Comparison of ENCODE assay signal across 1 cellular context in genomic region chr9:124558777-124559470, GRCh38.
TF ChIP-seq lines count a peak whose summit lies in the region.

No MANE protein-coding gene starts in this region.

TF ChIP-seq in K562, 482 proteins besides CTCF, POLR2A, EP300 and RAD21 (continued from another document and continues in another):
- TF ChIP-seq, protein P1, sequence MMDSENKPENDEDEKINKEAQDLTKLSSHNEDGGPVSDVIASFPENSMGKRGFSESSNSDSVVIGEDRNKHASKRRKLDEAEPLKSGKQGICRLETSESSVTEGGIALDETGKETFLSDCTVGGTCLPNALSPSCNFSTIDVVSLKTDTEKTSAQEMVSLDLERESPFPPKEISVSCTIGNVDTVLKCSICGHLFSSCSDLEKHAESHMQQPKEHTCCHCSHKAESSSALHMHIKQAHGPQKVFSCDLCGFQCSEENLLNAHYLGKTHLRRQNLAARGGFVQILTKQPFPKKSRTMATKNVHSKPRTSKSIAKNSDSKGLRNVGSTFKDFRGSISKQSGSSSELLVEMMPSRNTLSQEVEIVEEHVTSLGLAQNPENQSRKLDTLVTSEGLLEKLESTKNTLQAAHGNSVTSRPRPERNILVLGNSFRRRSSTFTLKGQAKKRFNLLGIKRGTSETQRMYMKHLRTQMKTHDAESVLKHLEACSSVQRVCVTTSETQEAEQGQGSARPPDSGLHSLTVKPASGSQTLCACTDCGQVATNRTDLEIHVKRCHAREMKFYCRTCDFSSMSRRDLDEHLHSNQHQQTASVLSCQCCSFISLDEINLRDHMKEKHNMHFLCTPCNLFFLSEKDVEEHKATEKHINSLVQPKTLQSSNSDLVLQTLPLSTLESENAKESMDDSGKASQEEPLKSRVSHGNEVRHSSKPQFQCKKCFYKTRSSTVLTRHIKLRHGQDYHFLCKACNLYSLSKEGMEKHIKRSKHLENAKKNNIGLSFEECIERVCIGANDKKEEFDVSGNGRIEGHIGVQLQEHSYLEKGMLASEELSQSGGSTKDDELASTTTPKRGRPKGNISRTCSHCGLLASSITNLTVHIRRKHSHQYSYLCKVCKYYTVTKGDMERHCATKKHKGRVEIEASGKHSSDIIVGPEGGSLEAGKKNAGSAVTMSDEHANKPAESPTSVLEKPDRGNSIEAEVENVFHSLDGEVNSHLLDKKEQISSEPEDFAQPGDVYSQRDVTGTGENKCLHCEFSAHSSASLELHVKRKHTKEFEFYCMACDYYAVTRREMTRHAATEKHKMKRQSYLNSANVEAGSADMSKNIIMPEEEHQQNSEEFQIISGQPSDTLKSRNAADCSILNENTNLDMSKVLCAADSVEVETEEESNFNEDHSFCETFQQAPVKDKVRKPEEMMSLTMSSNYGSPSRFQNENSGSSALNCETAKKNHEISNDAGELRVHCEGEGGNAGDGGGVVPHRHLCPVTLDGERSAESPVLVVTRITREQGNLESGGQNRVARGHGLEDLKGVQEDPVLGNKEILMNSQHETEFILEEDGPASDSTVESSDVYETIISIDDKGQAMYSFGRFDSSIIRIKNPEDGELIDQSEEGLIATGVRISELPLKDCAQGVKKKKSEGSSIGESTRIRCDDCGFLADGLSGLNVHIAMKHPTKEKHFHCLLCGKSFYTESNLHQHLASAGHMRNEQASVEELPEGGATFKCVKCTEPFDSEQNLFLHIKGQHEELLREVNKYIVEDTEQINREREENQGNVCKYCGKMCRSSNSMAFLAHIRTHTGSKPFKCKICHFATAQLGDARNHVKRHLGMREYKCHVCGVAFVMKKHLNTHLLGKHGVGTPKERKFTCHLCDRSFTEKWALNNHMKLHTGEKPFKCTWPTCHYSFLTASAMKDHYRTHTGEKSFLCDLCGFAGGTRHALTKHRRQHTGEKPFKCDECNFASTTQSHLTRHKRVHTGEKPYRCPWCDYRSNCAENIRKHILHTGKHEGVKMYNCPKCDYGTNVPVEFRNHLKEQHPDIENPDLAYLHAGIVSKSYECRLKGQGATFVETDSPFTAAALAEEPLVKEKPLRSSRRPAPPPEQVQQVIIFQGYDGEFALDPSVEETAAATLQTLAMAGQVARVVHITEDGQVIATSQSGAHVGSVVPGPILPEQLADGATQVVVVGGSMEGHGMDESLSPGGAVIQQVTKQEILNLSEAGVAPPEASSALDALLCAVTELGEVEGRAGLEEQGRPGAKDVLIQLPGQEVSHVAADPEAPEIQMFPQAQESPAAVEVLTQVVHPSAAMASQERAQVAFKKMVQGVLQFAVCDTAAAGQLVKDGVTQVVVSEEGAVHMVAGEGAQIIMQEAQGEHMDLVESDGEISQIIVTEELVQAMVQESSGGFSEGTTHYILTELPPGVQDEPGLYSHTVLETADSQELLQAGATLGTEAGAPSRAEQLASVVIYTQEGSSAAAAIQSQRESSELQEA (IDR thresholded peaks at IDR 0.05; ENCODE audit: low read depth), result no peak
- TF ChIP-seq FOS (IDR thresholded peaks at IDR 0.05; ENCODE audit: extremely low read depth, insufficient read length), result no peak
- no peak for TF ChIP-seq CHD1 (IDR thresholded peaks at IDR 0.05; ENCODE audit: low read length)
- no peak for TF ChIP-seq RBM34 (IDR thresholded peaks at IDR 0.05; ENCODE audit: borderline replicate concordance, insufficient read depth, low read length)
- TF ChIP-seq KDM5B (IDR thresholded peaks at IDR 0.05; ENCODE audit: insufficient replicate concordance, low read depth, low read length), result no peak
- TF ChIP-seq SMARCE1 (IDR thresholded peaks at IDR 0.05), result peak; percentile 79; the same call in 1 of the 2 replicates
- TF ChIP-seq LEF1 (IDR thresholded peaks at IDR 0.05), result no peak
- 0 out of 4 replicates have a peak, but pooled peaks of 1 of the 2 experiments have one; percentile 32 for TF ChIP-seq ZMIZ1 (IDR thresholded peaks at IDR 0.05; ENCODE audit: low read depth in 2 of 2, low read length in 2 of 2)
- no peak for TF ChIP-seq COPS2 (conservative IDR thresholded peaks at IDR 0.05)
- peak; percentile 13; the same call in 1 of the 2 replicates for TF ChIP-seq JUND (IDR thresholded peaks at IDR 0.05; ENCODE audit: borderline replicate concordance, low read depth, low read length)
- TF ChIP-seq JUND (tag; IDR thresholded peaks at IDR 0.05; ENCODE audit: borderline replicate concordance, low read depth, low read length), result peak; percentile 28; the same call in 1 of the 3 replicates
- no peak for TF ChIP-seq STAG1 (CRISPR knock-in tag; IDR thresholded peaks at IDR 0.05; ENCODE audit: borderline replicate concordance)
- TF ChIP-seq POLR3A (IDR thresholded peaks at IDR 0.05; ENCODE audit: borderline replicate concordance, extremely low read depth, insufficient read depth, insufficient read length), result no peak
- no peak for TF ChIP-seq CHD7 (IDR thresholded peaks at IDR 0.05; ENCODE audit: low read depth, low read length)
- no peak for TF ChIP-seq ZNF175 (CRISPR knock-in tag; IDR thresholded peaks at IDR 0.05; ENCODE audit: low read depth)
- TF ChIP-seq ZBTB17 (CRISPR knock-in tag; IDR thresholded peaks at IDR 0.05), result no peak
- TF ChIP-seq ZNF12 (CRISPR knock-in tag; IDR thresholded peaks at IDR 0.05), result no peak
- TF ChIP-seq ZNF551 (CRISPR knock-in tag; IDR thresholded peaks at IDR 0.05), result no peak
- no peak for TF ChIP-seq HOMEZ (CRISPR knock-in tag; IDR thresholded peaks at IDR 0.05)
- TF ChIP-seq, protein P2, sequence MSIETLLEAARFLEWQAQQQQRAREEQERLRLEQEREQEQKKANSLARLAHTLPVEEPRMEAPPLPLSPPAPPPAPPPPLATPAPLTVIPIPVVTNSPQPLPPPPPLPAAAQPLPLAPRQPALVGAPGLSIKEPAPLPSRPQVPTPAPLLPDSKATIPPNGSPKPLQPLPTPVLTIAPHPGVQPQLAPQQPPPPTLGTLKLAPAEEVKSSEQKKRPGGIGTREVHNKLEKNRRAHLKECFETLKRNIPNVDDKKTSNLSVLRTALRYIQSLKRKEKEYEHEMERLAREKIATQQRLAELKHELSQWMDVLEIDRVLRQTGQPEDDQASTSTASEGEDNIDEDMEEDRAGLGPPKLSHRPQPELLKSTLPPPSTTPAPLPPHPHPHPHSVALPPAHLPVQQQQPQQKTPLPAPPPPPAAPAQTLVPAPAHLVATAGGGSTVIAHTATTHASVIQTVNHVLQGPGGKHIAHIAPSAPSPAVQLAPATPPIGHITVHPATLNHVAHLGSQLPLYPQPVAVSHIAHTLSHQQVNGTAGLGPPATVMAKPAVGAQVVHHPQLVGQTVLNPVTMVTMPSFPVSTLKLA (conservative IDR thresholded peaks at IDR 0.05), result 0 out of 4 replicates have a peak, but pooled peaks of 1 of the 2 experiments have one; percentile 41
- TF ChIP-seq MTA1 (IDR thresholded peaks at IDR 0.05; ENCODE audit: borderline replicate concordance), result no peak
- TF ChIP-seq ZC3H4 (CRISPR knock-in tag; IDR thresholded peaks at IDR 0.05; ENCODE audit: borderline replicate concordance), result no peak
- TF ChIP-seq, protein P3, sequence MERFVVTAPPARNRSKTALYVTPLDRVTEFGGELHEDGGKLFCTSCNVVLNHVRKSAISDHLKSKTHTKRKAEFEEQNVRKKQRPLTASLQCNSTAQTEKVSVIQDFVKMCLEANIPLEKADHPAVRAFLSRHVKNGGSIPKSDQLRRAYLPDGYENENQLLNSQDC (CRISPR knock-in tag; IDR thresholded peaks at IDR 0.05), result no peak
- TF ChIP-seq SRSF1 (IDR thresholded peaks at IDR 0.05; ENCODE audit: low read depth, low read length), result no peak
- TF ChIP-seq NFXL1 (CRISPR knock-in tag; IDR thresholded peaks at IDR 0.05), result no peak
- TF ChIP-seq MEF2D (tag; conservative IDR thresholded peaks at IDR 0.05; ENCODE audit: low read depth), result peak; percentile 98
- no peak for TF ChIP-seq TAF7 (tag; IDR thresholded peaks at IDR 0.05)
- TF ChIP-seq ZNF707 (CRISPR knock-in tag; conservative IDR thresholded peaks at IDR 0.05), result no peak
- TF ChIP-seq DPF2 (IDR thresholded peaks at IDR 0.05), result peak; percentile 78
